In genomic region chr20:45358282-45359068, GRCh38 we compare ENCODE assay signal across 8 cellular contexts. TPM values are rescaled to one million over a fixed set of nuclear protein-coding genes. Genes with fewer than 3 reads are reported as not detected.
DNase-seq lines count a peak whose midpoint lies in the region; TF ChIP-seq lines count a peak whose summit lies in the region.

No MANE protein-coding gene starts in this region.

- H3K27ac Mint-ChIP-seq in activated naive CD4-positive, alpha-beta T cell treated with anti-CD3 and anti-CD28 coated beads for 36 hours: no peak overlapping the region

- CTCF ChIA-PET in activated naive CD4-positive, alpha-beta T cell treated with anti-CD3 and anti-CD28 coated beads for 36 hours (lab: Charles Lee): interaction anchor here (1.0 to 9.8 kb wide), 5 partner anchors 14 to 95 kb away, joined by 4 to 118 read pairs (median 35); no protein-coding TSS in a partner anchor

- H3K9ac ChIP-seq in subcutaneous abdominal adipose tissue (ENCODE audit: low read length in 5 of 5): peak overlapping the region in 2 of 5 donors; percentile 45 to 56

- DNase-seq in M059J (ENCODE audit: low read depth) (peak; percentile 87), astrocyte of the spinal cord (ENCODE audit: low read depth, low spot score) (peak; percentile 60), iris pigment epithelial cell (ENCODE audit: low read depth) (peak; percentile 82), WERI-Rb-1 (no peak), NCI-H1417 treated with DMSO at 0.1 percent for 48 hours (lab: John Stamatoyannopoulos, UW) (no peak)
- no peak for DNase-seq in activated naive CD4-positive, alpha-beta T cell treated with anti-CD3 and anti-CD28 coated beads for 36 hours
- no peak for DNase-seq in stimulated activated CD4-positive, alpha-beta T cell treated with anti-CD3 and anti-CD28 coated beads, Interleukin-2, amount 100 ng/mL, for 24 hours

- H3K27me3 ChIP-seq in subcutaneous abdominal adipose tissue (ENCODE audit: control insufficient read depth in 5 of 5, insufficient read depth in 4 of 5, low read length in 5 of 5) (no peaks in the 10 kb centered on the region), WERI-Rb-1 (ENCODE audit: insufficient read depth, low read depth, severe bottlenecking) (no peaks in the 10 kb centered on the region)

- H3K36me3 Mint-ChIP-seq in activated naive CD4-positive, alpha-beta T cell treated with anti-CD3 and anti-CD28 coated beads for 36 hours (ENCODE audit: low read depth): no peaks in the 10 kb centered on the region

- H3K27ac ChIP-seq in subcutaneous abdominal adipose tissue (ENCODE audit: low read depth, low read length): peak overlapping the region; percentile 69
- no peak overlapping the region for H3K27ac ChIP-seq in WERI-Rb-1

- H3K36me3 ChIP-seq in subcutaneous abdominal adipose tissue (ENCODE audit: control insufficient read depth in 5 of 5, insufficient read depth in 5 of 5, low read length in 5 of 5): no peaks in the 10 kb centered on the region
- H3K36me3 ChIP-seq in WERI-Rb-1: no peaks in the 10 kb centered on the region

- H3K9me3 ChIP-seq in subcutaneous abdominal adipose tissue (ENCODE audit: control insufficient read depth in 5 of 5, low read length in 5 of 5) (no peaks in the 10 kb centered on the region), WERI-Rb-1 (ENCODE audit: severe bottlenecking) (no peaks in the 10 kb centered on the region)

- peaks cover 10 to 36% (median 31%) of the 10 kb centered on the region in 5 donors for H3K4me1 ChIP-seq in subcutaneous abdominal adipose tissue (ENCODE audit: control insufficient read depth in 5 of 5, insufficient read depth in 5 of 5, low read length in 5 of 5)

- intact Hi-C loops in activated naive CD4-positive, alpha-beta T cell treated with anti-CD3 and anti-CD28 coated beads for 36 hours (cut with micrococcal nuclease): no loop called here

- no peaks in the 10 kb centered on the region for H3K9me3 Mint-ChIP-seq in activated naive CD4-positive, alpha-beta T cell treated with anti-CD3 and anti-CD28 coated beads for 36 hours

- in situ Hi-C loops in astrocyte of the spinal cord (cut with HindIII; ENCODE audit: low sequenced_read_pairs): no loop called here

- TF ChIP-seq CTCF in astrocyte of the spinal cord (IDR thresholded peaks at IDR 0.05; ENCODE audit: low read depth, low read length): no peak
- no peak for TF ChIP-seq CTCF in WERI-Rb-1 (IDR thresholded peaks at IDR 0.05; ENCODE audit: low read depth, low read length)

- H3K4me3 ChIP-seq in astrocyte of the spinal cord (ENCODE audit: low read depth, low read length): no peak overlapping the region
- peak overlapping the region in 3 of 5 donors; percentile 9 to 23 (median 22) for H3K4me3 ChIP-seq in subcutaneous abdominal adipose tissue (ENCODE audit: low read depth in 1 of 5, low read length in 5 of 5)
- H3K4me3 ChIP-seq in WERI-Rb-1 (ENCODE audit: low read depth, low read length): no peak overlapping the region

- peaks cover 54% of the 10 kb centered on the region for H3K4me1 Mint-ChIP-seq in activated naive CD4-positive, alpha-beta T cell treated with anti-CD3 and anti-CD28 coated beads for 36 hours (ENCODE audit: low read depth)

- H3K27me3 Mint-ChIP-seq in activated naive CD4-positive, alpha-beta T cell treated with anti-CD3 and anti-CD28 coated beads for 36 hours (ENCODE audit: low read depth): no peaks in the 10 kb centered on the region

- H3K4me3 Mint-ChIP-seq in activated naive CD4-positive, alpha-beta T cell treated with anti-CD3 and anti-CD28 coated beads for 36 hours: no peak overlapping the region

RNA-seq across cellular contexts. Expression of gene SYS1, which starts 4.5 kb away (rescaled TPM):
- 26.7 and 29.4 TPM in 2 replicates for total RNA-seq in M059J (2014; rRNA removed; shearing (Covaris generic))
- total RNA-seq in activated naive CD4-positive, alpha-beta T cell treated with anti-CD3 and anti-CD28 coated beads for 36 hours: 10 to 100 TPM; 24.0 to 26.0 TPM

RNA-seq across cellular contexts. Expression of gene SDC4, which starts 10.3 kb away (rescaled TPM):
- total RNA-seq in M059J (2014; rRNA removed; shearing (Covaris generic)): 177 and 189 TPM in 2 replicates
- total RNA-seq in activated naive CD4-positive, alpha-beta T cell treated with anti-CD3 and anti-CD28 coated beads for 36 hours: 10 to 100 TPM; 28.4 to 31.4 TPM

RNA-seq across cellular contexts. Expression of gene TP53TG5, which starts 19.6 kb away (rescaled TPM):
- total RNA-seq in M059J (2014; rRNA removed; shearing (Covaris generic)): not detected in 2 replicates
- total RNA-seq in activated naive CD4-positive, alpha-beta T cell treated with anti-CD3 and anti-CD28 coated beads for 36 hours: 1 to 10 TPM in 1 of 2 experiments, under 1 TPM in 1; 0.59 to 1.0 TPM

RNA-seq across cellular contexts. Expression of gene DBNDD2, which starts 49.6 kb away (rescaled TPM):
- 15.4 and 17.6 TPM in 2 replicates for total RNA-seq in M059J (2014; rRNA removed; shearing (Covaris generic))
- 10 to 100 TPM; 55.3 to 56.7 TPM for total RNA-seq in activated naive CD4-positive, alpha-beta T cell treated with anti-CD3 and anti-CD28 coated beads for 36 hours

RNA-seq across cellular contexts. Expression of gene MATN4, which starts 50.4 kb away (rescaled TPM):
- total RNA-seq in M059J (2014; rRNA removed; shearing (Covaris generic)): not detected in 2 replicates
- 1 to 10 TPM; 1.0 to 1.5 TPM for total RNA-seq in activated naive CD4-positive, alpha-beta T cell treated with anti-CD3 and anti-CD28 coated beads for 36 hours

Comparison
In these comparisons a context has a peak if more than half of its experiments do, and no peak if none do; other contexts are left out.
1. DNase-seq: peak in M059J (single experiment), astrocyte of the spinal cord (single experiment) and iris pigment epithelial cell (single experiment); none in activated naive CD4-positive, alpha-beta T cell treated with anti-CD3 and anti-CD28 coated beads for 36 hours (single experiment), WERI-Rb-1 (single experiment), NCI-H1417 treated with DMSO at 0.1 percent for 48 hours (single experiment) and stimulated activated CD4-positive, alpha-beta T cell treated with anti-CD3 and anti-CD28 coated beads, Interleukin-2, amount 100 ng/mL, for 24 hours (0 of 2).
2. H3K4me3 ChIP-seq: peak in subcutaneous abdominal adipose tissue (3 of 5); none in astrocyte of the spinal cord (single experiment) and WERI-Rb-1 (single experiment).